In the genomic region with DNA sequence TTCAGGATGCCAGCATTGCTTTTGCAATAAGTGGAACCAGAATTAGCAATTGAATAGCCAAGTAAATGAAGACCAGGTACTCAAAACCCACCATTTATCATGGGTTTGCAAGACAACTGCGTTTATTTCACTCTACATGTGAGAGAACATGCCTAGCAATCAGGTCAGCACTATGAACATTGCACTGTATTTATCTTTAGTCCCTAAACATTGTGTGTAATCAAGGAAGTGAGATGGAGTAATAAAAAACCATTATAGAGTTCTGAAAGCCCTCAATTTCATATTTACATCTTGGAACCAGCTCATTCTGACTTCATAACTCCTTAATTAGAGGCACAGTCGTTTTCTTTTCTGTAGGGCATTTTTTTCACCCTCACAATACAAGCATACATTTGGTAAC, we compare ENCODE assay signal across 18 cellular contexts.
"Had no signal": no experiment of that assay in that cellular context is flagged by ENCODE, and none has a peak within 500 bp of the region (broad histone marks: within the 10 kb centered on the region; RNA-seq: fewer than 3 reads in every experiment).

No MANE protein-coding gene starts in this region.

- H3K27ac Mint-ChIP-seq: activated naive CD4-positive, alpha-beta T cell treated with anti-CD3 and anti-CD28 coated beads, Interleukin-2, amount 50 U/mL, for 72 hours; memory B cell; naive B cell had no signal

- H3K27me3 Mint-ChIP-seq: central memory CD8-positive, alpha-beta T cell; progenitor cell of endocrine pancreas had no signal

- H3K9me3 Mint-ChIP-seq: central memory CD8-positive, alpha-beta T cell; memory B cell had no signal

- H3K4me1 Mint-ChIP-seq: central memory CD8-positive, alpha-beta T cell; memory B cell; naive B cell; neural crest cell had no signal

- ATAC-seq: activated naive CD4-positive, alpha-beta T cell treated with anti-CD3 and anti-CD28 coated beads, Interleukin-2, amount 50 U/mL, for 72 hours; foreskin keratinocyte had no signal

- H3K27me3 ChIP-seq: foreskin keratinocyte had no signal

- DNase-seq: activated CD4-positive, alpha-beta T cell treated with anti-CD3 and anti-CD28 coated beads for 1 hour; activated CD4-positive, alpha-beta T cell treated with anti-CD3 and anti-CD28 coated beads, Interleukin-2, amount 50 U/mL, for 1 hour; activated T-cell treated with anti-CD3 and anti-CD28 coated beads, Interleukin-2, amount 50 U/mL, for 1 hour; aorta; effector memory CD4-positive, alpha-beta T cell; foreskin keratinocyte; hippocampal formation; naive B cell; retina; stimulated activated CD4-positive, alpha-beta T cell treated with anti-CD3 and anti-CD28 coated beads, Interleukin-4, amount 100 ng/mL, for 24 hours; stimulated activated naive CD4-positive, alpha-beta T cell treated with Interleukin-2 at 50 U/mL for 16 hours; T-helper 1 cell; WERI-Rb-1 had no signal

- H3K27ac ChIP-seq: foreskin keratinocyte, WERI-Rb-1 had no signal

- H3K4me3 Mint-ChIP-seq: central memory CD8-positive, alpha-beta T cell; memory B cell; naive B cell; neural crest cell had no signal

- H3K36me3 Mint-ChIP-seq: activated naive CD4-positive, alpha-beta T cell treated with anti-CD3 and anti-CD28 coated beads, Interleukin-2, amount 50 U/mL, for 72 hours; memory B cell; naive B cell had no signal

- H3K36me3 ChIP-seq: WERI-Rb-1 had no signal
